In the genomic region with DNA sequence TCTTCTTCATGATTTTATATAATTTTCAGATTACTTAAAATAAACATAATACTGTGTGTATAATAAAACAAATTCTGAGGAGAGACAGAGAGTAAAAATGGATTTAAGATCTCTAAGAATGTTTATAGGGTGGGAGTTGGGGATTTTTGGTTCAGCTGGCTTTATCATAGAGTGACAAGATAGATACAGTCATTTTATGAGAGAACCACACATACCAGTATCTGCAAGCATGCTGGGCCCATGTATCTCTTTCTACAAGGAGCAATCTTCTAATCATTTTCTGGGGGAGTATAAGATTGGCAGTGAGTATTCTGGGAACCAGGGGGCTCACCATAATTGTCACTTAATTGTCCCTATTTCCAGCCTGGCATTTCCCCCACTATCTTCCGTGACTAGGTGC, we compare ENCODE assay signal across 2 cellular contexts.
A peak's percentile ranks its signal among the peaks of the same experiment; 100 is the strongest.
TF ChIP-seq lines count a peak whose summit lies in the region.

No MANE protein-coding gene starts in this region.

TF ChIP-seq in IMR-90, 13 proteins besides CTCF, POLR2A, EP300 and RAD21 (continued from another document):
- TF ChIP-seq MXI1 (IDR thresholded peaks at IDR 0.05; ENCODE audit: borderline replicate concordance, low read depth, low read length) (no peak), NFE2L2 (IDR thresholded peaks at IDR 0.05; ENCODE audit: low read depth, low read length) (no peak), RFX5 (IDR thresholded peaks at IDR 0.05; ENCODE audit: low read depth, low read length) (no peak), MAFK (IDR thresholded peaks at IDR 0.05; ENCODE audit: low read depth, low read length) (no peak), CEBPB (IDR thresholded peaks at IDR 0.05; ENCODE audit: low read depth, low read length) (no peak), SMC3 (IDR thresholded peaks at IDR 0.05; ENCODE audit: low read depth, low read length) (no peak), FOS (IDR thresholded peaks at IDR 0.05; ENCODE audit: low read depth, low read length) (no peak), RCOR1 (IDR thresholded peaks at IDR 0.05; ENCODE audit: insufficient replicate concordance, low read length) (no peak), CHD1 (IDR thresholded peaks at IDR 0.05; ENCODE audit: low read depth, low read length) (no peak)
- TF ChIP-seq, protein P1, sequence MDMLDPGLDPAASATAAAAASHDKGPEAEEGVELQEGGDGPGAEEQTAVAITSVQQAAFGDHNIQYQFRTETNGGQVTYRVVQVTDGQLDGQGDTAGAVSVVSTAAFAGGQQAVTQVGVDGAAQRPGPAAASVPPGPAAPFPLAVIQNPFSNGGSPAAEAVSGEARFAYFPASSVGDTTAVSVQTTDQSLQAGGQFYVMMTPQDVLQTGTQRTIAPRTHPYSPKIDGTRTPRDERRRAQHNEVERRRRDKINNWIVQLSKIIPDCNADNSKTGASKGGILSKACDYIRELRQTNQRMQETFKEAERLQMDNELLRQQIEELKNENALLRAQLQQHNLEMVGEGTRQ (IDR thresholded peaks at IDR 0.05; ENCODE audit: low read depth, low read length): no peak
- TF ChIP-seq, protein P2, sequence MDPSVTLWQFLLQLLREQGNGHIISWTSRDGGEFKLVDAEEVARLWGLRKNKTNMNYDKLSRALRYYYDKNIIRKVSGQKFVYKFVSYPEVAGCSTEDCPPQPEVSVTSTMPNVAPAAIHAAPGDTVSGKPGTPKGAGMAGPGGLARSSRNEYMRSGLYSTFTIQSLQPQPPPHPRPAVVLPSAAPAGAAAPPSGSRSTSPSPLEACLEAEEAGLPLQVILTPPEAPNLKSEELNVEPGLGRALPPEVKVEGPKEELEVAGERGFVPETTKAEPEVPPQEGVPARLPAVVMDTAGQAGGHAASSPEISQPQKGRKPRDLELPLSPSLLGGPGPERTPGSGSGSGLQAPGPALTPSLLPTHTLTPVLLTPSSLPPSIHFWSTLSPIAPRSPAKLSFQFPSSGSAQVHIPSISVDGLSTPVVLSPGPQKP (IDR thresholded peaks at IDR 0.05; ENCODE audit: borderline replicate concordance, low read depth, low read length): no peak

TF ChIP-seq in GM12878, 131 proteins besides CTCF, POLR2A, EP300 and RAD21 (continued from another document):
- TF ChIP-seq CBFB (IDR thresholded peaks at IDR 0.05; ENCODE audit: low read depth): no peak
- TF ChIP-seq NR2C1 (IDR thresholded peaks at IDR 0.05): no peak
- TF ChIP-seq HDAC2 (IDR thresholded peaks at IDR 0.05): no peak
- TF ChIP-seq GATAD2B (conservative IDR thresholded peaks at IDR 0.05; ENCODE audit: low read depth): no peak
- TF ChIP-seq ZNF274 (IDR thresholded peaks at IDR 0.05; ENCODE audit: insufficient read depth, insufficient read length): no peak
- no peak for TF ChIP-seq SPI1 (IDR thresholded peaks at IDR 0.05; ENCODE audit: borderline replicate concordance, insufficient read depth, low read depth, low read length)
- TF ChIP-seq, protein P3, sequence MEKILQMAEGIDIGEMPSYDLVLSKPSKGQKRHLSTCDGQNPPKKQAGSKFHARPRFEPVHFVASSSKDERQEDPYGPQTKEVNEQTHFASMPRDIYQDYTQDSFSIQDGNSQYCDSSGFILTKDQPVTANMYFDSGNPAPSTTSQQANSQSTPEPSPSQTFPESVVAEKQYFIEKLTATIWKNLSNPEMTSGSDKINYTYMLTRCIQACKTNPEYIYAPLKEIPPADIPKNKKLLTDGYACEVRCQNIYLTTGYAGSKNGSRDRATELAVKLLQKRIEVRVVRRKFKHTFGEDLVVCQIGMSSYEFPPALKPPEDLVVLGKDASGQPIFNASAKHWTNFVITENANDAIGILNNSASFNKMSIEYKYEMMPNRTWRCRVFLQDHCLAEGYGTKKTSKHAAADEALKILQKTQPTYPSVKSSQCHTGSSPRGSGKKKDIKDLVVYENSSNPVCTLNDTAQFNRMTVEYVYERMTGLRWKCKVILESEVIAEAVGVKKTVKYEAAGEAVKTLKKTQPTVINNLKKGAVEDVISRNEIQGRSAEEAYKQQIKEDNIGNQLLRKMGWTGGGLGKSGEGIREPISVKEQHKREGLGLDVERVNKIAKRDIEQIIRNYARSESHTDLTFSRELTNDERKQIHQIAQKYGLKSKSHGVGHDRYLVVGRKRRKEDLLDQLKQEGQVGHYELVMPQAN (conservative IDR thresholded peaks at IDR 0.05): no peak
- TF ChIP-seq JUNB (IDR thresholded peaks at IDR 0.05): peak; percentile 68
- TF ChIP-seq NFIC (IDR thresholded peaks at IDR 0.05; ENCODE audit: low read depth, low read length): peak; percentile 17; the same call in 1 of the 2 replicates
- no peak for TF ChIP-seq CBX5 (IDR thresholded peaks at IDR 0.05; ENCODE audit: low read depth)
